12 cellular contexts compared by ENCODE assay signal in genomic region chr3:44821206-44821605, GRCh38. TPM values are rescaled to one million over a fixed set of nuclear protein-coding genes. Genes with fewer than 3 reads are reported as not detected.
"Had no signal": no experiment of that assay in that cellular context is flagged by ENCODE, and none has a peak within 500 bp of the region (broad histone marks: within the 10 kb centered on the region; RNA-seq: fewer than 3 reads in every experiment).

No MANE protein-coding gene starts in this region.

RNA-seq across cellular contexts. Expression of gene TGM4, which starts 53.2 kb away (rescaled TPM):
- total RNA-seq: stomach, subcutaneous adipose tissue, temporal lobe, thoracic aorta, tibial nerve, transverse colon, upper lobe of left lung, upper lobe of right lung, ureter, urinary bladder, uterus, vagina had no signal
